Comparison of ENCODE assay signal across 23 cellular contexts in the genomic region with DNA sequence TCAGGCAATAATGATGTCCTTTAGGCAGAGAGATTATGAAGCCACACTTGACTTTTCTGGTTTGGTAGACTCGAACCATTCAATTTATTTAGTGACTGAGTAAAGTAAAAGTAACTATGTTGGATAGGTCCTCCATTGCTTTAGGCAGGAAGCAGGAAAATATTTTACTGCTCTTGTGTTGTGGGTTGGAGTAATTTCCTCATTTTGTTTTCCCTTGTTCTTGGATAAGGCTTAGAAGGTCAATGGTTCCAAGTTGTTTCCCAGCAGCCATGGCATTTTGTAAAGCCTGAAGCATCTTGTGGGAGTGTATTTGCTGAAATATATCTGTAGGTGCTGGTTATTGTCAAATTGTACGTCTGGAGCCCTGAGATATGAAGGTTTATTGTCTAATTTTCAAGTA.
"Had no signal": no experiment of that assay in that cellular context is flagged by ENCODE, and none has a peak within 500 bp of the region (broad histone marks: within the 10 kb centered on the region; RNA-seq: fewer than 3 reads in every experiment).

No MANE protein-coding gene starts in this region.

- H3K4me2 ChIP-seq: neural progenitor cell had no signal

- H3K36me3 Mint-ChIP-seq: brain, neural progenitor cell had no signal

- H3K4me1 ChIP-seq: neural progenitor cell had no signal

- H2AFZ ChIP-seq: neural progenitor cell had no signal

- H3K9me3 Mint-ChIP-seq: activated naive CD4-positive, alpha-beta T cell treated with anti-CD3 and anti-CD28 coated beads for 36 hours had no signal

- H3K9me3 ChIP-seq: mucosa of descending colon, tibial artery had no signal

- H3K4me3 Mint-ChIP-seq: activated CD4-positive, alpha-beta T cell treated with anti-CD3 and anti-CD28 coated beads, Interleukin-2, amount 10 ng/mL, durations not matched to agents 7 days and 5 days; activated CD8-positive, alpha-beta T cell treated with anti-CD3 and anti-CD28 coated beads, Interleukin-2, amount 10 ng/mL, durations not matched to agents 7 days and 5 days; activated naive CD4-positive, alpha-beta T cell treated with anti-CD3 and anti-CD28 coated beads for 36 hours; activated T-cell treated with anti-CD3 and anti-CD28 coated beads, Interleukin-2, amount 50 U/mL, for 4 hours; brain; naive B cell; neural progenitor cell had no signal

- ATAC-seq: activated CD8-positive, alpha-beta T cell treated with anti-CD3 and anti-CD28 coated beads, Interleukin-2, amount 10 ng/mL, durations not matched to agents 7 days and 5 days; activated T-cell treated with anti-CD3 and anti-CD28 coated beads, Interleukin-2, amount 50 U/mL, for 4 hours; mucosa of descending colon; SK-N-SH treated with all-trans-retinoic acid at 6 μM for 48 hours; stimulated activated naive CD8-positive, alpha-beta T cell treated with anti-CD3 and anti-CD28 coated beads, Interleukin-15, Interleukin-2, amounts not matched to agents 100 U/mL and 50 U/mL, for 24 hours had no signal

- H3K27me3 Mint-ChIP-seq: activated CD4-positive, alpha-beta T cell treated with anti-CD3 and anti-CD28 coated beads, Interleukin-2, amount 10 ng/mL, durations not matched to agents 7 days and 5 days; brain; naive B cell had no signal

- H3K36me3 ChIP-seq: neural progenitor cell, tibial artery had no signal

- H3K27me3 ChIP-seq: neural progenitor cell, tibial artery had no signal

- H3K9ac ChIP-seq: neural progenitor cell had no signal

- DNase-seq: activated CD4-positive, alpha-beta T cell treated with anti-CD3 and anti-CD28 coated beads, Interleukin-2, amount 10 ng/mL, durations not matched to agents 7 days and 5 days; activated CD8-positive, alpha-beta memory T cell treated with anti-CD3 and anti-CD28 coated beads, Interleukin-2, amount 50 U/mL, for 4 hours; activated CD8-positive, alpha-beta T cell treated with anti-CD3 and anti-CD28 coated beads, Interleukin-2, amount 10 ng/mL, durations not matched to agents 7 days and 5 days; activated naive CD4-positive, alpha-beta T cell treated with anti-CD3 and anti-CD28 coated beads for 36 hours; activated T-cell treated with anti-CD3 and anti-CD28 coated beads, Interleukin-2, amount 50 U/mL, for 4 hours; anterior cingulate cortex; effector CD4-positive, alpha-beta T cell; foreskin melanocyte; hypothalamus; islet precursor cell; mucosa of descending colon; naive B cell; stimulated activated CD4-positive, alpha-beta T cell treated with anti-CD3 and anti-CD28 coated beads, Interleukin-12 subunit alpha, Interleukin-12 subunit beta, amount 100 ng/mL, for 4 hours; stimulated activated CD4-positive, alpha-beta T cell treated with anti-CD3 and anti-CD28 coated beads, Interleukin-2, amount 100 ng/mL, for 24 hours; stimulated activated naive CD8-positive, alpha-beta T cell treated with anti-CD3 and anti-CD28 coated beads, Interleukin-15, Interleukin-2, amounts not matched to agents 100 U/mL and 50 U/mL, for 24 hours; substantia nigra; T-helper 1 cell; T-helper 9 cell; tibial artery had no signal

- H3K27ac ChIP-seq: coronary artery, neural progenitor cell, tibial artery had no signal

- H3K27ac Mint-ChIP-seq: activated CD4-positive, alpha-beta T cell treated with anti-CD3 and anti-CD28 coated beads, Interleukin-2, amount 10 ng/mL, durations not matched to agents 7 days and 5 days; activated CD8-positive, alpha-beta T cell treated with anti-CD3 and anti-CD28 coated beads, Interleukin-2, amount 10 ng/mL, durations not matched to agents 7 days and 5 days; activated naive CD4-positive, alpha-beta T cell treated with anti-CD3 and anti-CD28 coated beads for 36 hours; naive B cell; neural progenitor cell had no signal

- H3K4me3 ChIP-seq: coronary artery, mucosa of descending colon, neural progenitor cell, tibial artery had no signal
